In the genomic region with DNA sequence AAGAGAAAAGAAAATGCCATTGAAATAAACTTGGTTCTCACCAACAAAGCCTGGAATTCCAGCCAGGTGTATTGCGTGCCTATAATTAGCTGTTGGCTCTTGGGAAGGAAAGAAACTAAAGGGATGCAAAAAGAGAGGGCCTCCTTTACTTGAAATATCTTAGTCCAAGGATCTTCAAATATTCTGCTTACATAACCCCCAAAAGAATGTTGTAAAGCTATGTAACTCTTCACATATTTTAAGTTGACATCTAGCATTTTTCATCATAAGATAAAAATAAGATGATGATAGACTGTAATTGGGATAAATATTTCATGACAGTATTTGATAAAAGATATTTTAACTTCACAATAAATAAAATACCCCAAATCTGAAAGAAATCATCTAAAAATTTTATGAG, we compare ENCODE assay signal across 16 cellular contexts.
"Had no signal": no experiment of that assay in that cellular context is flagged by ENCODE, and none has a peak within 500 bp of the region (broad histone marks: within the 10 kb centered on the region; RNA-seq: fewer than 3 reads in every experiment).

No MANE protein-coding gene starts in this region.

- H3K9me3 ChIP-seq: stomach, thyroid gland, vagina had no signal

- DNase-seq: activated CD4-positive, alpha-beta memory T cell treated with anti-CD3 and anti-CD28 coated beads, Interleukin-2, amount 10 ng/mL, durations not matched to agents 7 days and 5 days; activated gamma-delta T cell treated with Interleukin-2 at 50 U/mL for 16 hours; activated naive CD8-positive, alpha-beta T cell treated with anti-CD3 and anti-CD28 coated beads, Interleukin-2, amount 10 ng/mL, durations not matched to agents 7 days and 5 days; activated T-cell treated with anti-CD3 and anti-CD28 coated beads, Interleukin-2, amount 50 U/mL, for 72 hours; central memory CD4-positive, alpha-beta T cell; effector memory CD8-positive, alpha-beta T cell; mammary epithelial cell; retina; stomach; T-helper 1 cell; thyroid gland had no signal

- H3K36me3 ChIP-seq: stomach, thyroid gland, vagina had no signal

- H3K4me1 Mint-ChIP-seq: activated CD4-positive, alpha-beta memory T cell treated with anti-CD3 and anti-CD28 coated beads, Interleukin-2, amount 10 ng/mL, durations not matched to agents 7 days and 5 days; activated naive CD8-positive, alpha-beta T cell treated with anti-CD3 and anti-CD28 coated beads, Interleukin-2, amount 10 ng/mL, durations not matched to agents 7 days and 5 days had no signal

- H3K79me2 ChIP-seq: parathyroid adenoma had no signal

- H3K4me1 ChIP-seq: stomach, thyroid gland had no signal

- H3K4me3 Mint-ChIP-seq: activated CD4-positive, alpha-beta memory T cell treated with anti-CD3 and anti-CD28 coated beads, Interleukin-2, amount 10 ng/mL, durations not matched to agents 7 days and 5 days; activated naive CD8-positive, alpha-beta T cell treated with anti-CD3 and anti-CD28 coated beads, Interleukin-2, amount 10 ng/mL, durations not matched to agents 7 days and 5 days; activated T-cell treated with anti-CD3 and anti-CD28 coated beads, Interleukin-2, amount 50 U/mL, for 72 hours; effector memory CD8-positive, alpha-beta T cell had no signal

- H3K27ac ChIP-seq: parathyroid adenoma, skin epidermis, stomach, thyroid gland, vagina, VCaP had no signal

- H3K9ac ChIP-seq: parathyroid adenoma had no signal

- H3K27me3 ChIP-seq: stomach, thyroid gland, vagina had no signal

- H3K4me3 ChIP-seq: skin epidermis, stomach, thyroid gland, vagina had no signal

- H3K9me3 Mint-ChIP-seq: activated CD4-positive, alpha-beta memory T cell treated with anti-CD3 and anti-CD28 coated beads, Interleukin-2, amount 10 ng/mL, durations not matched to agents 7 days and 5 days had no signal

- H3K27me3 Mint-ChIP-seq: effector memory CD8-positive, alpha-beta T cell had no signal

- H3K27ac Mint-ChIP-seq: activated CD4-positive, alpha-beta memory T cell treated with anti-CD3 and anti-CD28 coated beads, Interleukin-2, amount 10 ng/mL, durations not matched to agents 7 days and 5 days; activated naive CD8-positive, alpha-beta T cell treated with anti-CD3 and anti-CD28 coated beads, Interleukin-2, amount 10 ng/mL, durations not matched to agents 7 days and 5 days; activated T-cell treated with anti-CD3 and anti-CD28 coated beads, Interleukin-2, amount 50 U/mL, for 72 hours; effector memory CD8-positive, alpha-beta T cell had no signal

- H3K36me3 Mint-ChIP-seq: activated naive CD8-positive, alpha-beta T cell treated with anti-CD3 and anti-CD28 coated beads, Interleukin-2, amount 10 ng/mL, durations not matched to agents 7 days and 5 days had no signal

- ATAC-seq: activated T-cell treated with anti-CD3 and anti-CD28 coated beads, Interleukin-2, amount 50 U/mL, for 72 hours; effector memory CD8-positive, alpha-beta T cell; left lobe of liver had no signal
